1 cellular context compared by ENCODE assay signal in genomic region chr1:149886396-149887195, GRCh38.
TF ChIP-seq lines count a peak whose summit lies in the region.

No MANE protein-coding gene starts in this region.

TF ChIP-seq in H1, 55 proteins besides CTCF, POLR2A, EP300 and RAD21:
- no peak for TF ChIP-seq ATF3 (IDR thresholded peaks at IDR 0.05; ENCODE audit: insufficient read depth, low read depth, low read length)
- no peak for TF ChIP-seq YY1 (IDR thresholded peaks at IDR 0.05; ENCODE audit: low read depth, low read length)
- TF ChIP-seq POLR2AphosphoS5 (IDR thresholded peaks at IDR 0.05; ENCODE audit: low read depth, low read length): peak; percentile 97
- no peak for TF ChIP-seq NRF1 (IDR thresholded peaks at IDR 0.05; ENCODE audit: low read depth, low read length)
- TF ChIP-seq ATF2 (IDR thresholded peaks at IDR 0.05; ENCODE audit: low read length): no peak; the same call in 1 of the 2 replicates
- no peak for TF ChIP-seq NANOG (IDR thresholded peaks at IDR 0.05; ENCODE audit: insufficient read depth, low read depth, low read length, poor library complexity, severe bottlenecking)
- no peak for TF ChIP-seq BACH1 (IDR thresholded peaks at IDR 0.05; ENCODE audit: low read length)
- TF ChIP-seq BCL11A (IDR thresholded peaks at IDR 0.05; ENCODE audit: low read depth in 2 of 2, low read length in 2 of 2): no peak
- TF ChIP-seq SIX5 (IDR thresholded peaks at IDR 0.05; ENCODE audit: low read depth, low read length): no peak
- no peak for TF ChIP-seq KDM5A (IDR thresholded peaks at IDR 0.05; ENCODE audit: low read length)
- peak; percentile 50 for TF ChIP-seq PHF8 (conservative IDR thresholded peaks at IDR 0.05; ENCODE audit: low read depth, low read length)
- no peak for TF ChIP-seq CEBPB (IDR thresholded peaks at IDR 0.05; ENCODE audit: low read depth, low read length)
- no peak for TF ChIP-seq EZH2 (IDR thresholded peaks at IDR 0.05; ENCODE audit: low read depth, low read length, severe bottlenecking)
- peak; percentile 16 for TF ChIP-seq CHD1 (IDR thresholded peaks at IDR 0.05; ENCODE audit: low read depth, low read length)
- TF ChIP-seq GABPA (IDR thresholded peaks at IDR 0.05; ENCODE audit: borderline replicate concordance, insufficient read depth, low read length): no peak
- TF ChIP-seq RFX5 (IDR thresholded peaks at IDR 0.05; ENCODE audit: borderline replicate concordance, low read depth, low read length): no peak
- no peak for TF ChIP-seq CBX8 (IDR thresholded peaks at IDR 0.05; ENCODE audit: borderline replicate concordance, low read depth, low read length)
- no peak for TF ChIP-seq RNF2 (IDR thresholded peaks at IDR 0.05; ENCODE audit: borderline replicate concordance, low read depth, low read length, missing control alignments, poor library complexity, severe bottlenecking)
- TF ChIP-seq BRCA1 (IDR thresholded peaks at IDR 0.05; ENCODE audit: low read depth, low read length): no peak
- peak; percentile 97 for TF ChIP-seq TBP (IDR thresholded peaks at IDR 0.05; ENCODE audit: low read depth, low read length)
- TF ChIP-seq SUZ12 (IDR thresholded peaks at IDR 0.05; ENCODE audit: low read length): no peak
- no peak for TF ChIP-seq USF2 (IDR thresholded peaks at IDR 0.05; ENCODE audit: low read length)
- no peak for TF ChIP-seq SRF (IDR thresholded peaks at IDR 0.05; ENCODE audit: low read depth, low read length)
- TF ChIP-seq FOSL1 (IDR thresholded peaks at IDR 0.05; ENCODE audit: insufficient read depth, low read depth, low read length): no peak
- TF ChIP-seq TEAD4 (IDR thresholded peaks at IDR 0.05; ENCODE audit: low read depth, low read length): no peak
- TF ChIP-seq JUN (IDR thresholded peaks at IDR 0.05; ENCODE audit: low read depth, low read length): no peak
- 0 out of 2 replicates have a peak, but pooled peaks have one; percentile 63 for TF ChIP-seq CHD2 (IDR thresholded peaks at IDR 0.05; ENCODE audit: low read length)
- TF ChIP-seq SP1 (IDR thresholded peaks at IDR 0.05; ENCODE audit: low read depth, low read length): peak; percentile 98
- no peak for TF ChIP-seq CBX5 (IDR thresholded peaks at IDR 0.05; ENCODE audit: low read depth, low read length)
- no peak; the same call in 1 of the 2 replicates for TF ChIP-seq JUND (IDR thresholded peaks at IDR 0.05; ENCODE audit: low read length)
- TF ChIP-seq HDAC2 (IDR thresholded peaks at IDR 0.05; ENCODE audit: borderline replicate concordance in 1 of 2, low read depth in 2 of 2, low read length in 2 of 2): no peak
- no peak for TF ChIP-seq MAFK (IDR thresholded peaks at IDR 0.05; ENCODE audit: low read depth, low read length)
- TF ChIP-seq EGR1 (IDR thresholded peaks at IDR 0.05; ENCODE audit: borderline replicate concordance, low read depth, low read length): no peak
- TF ChIP-seq TAF1 (IDR thresholded peaks at IDR 0.05; ENCODE audit: low read depth, low read length): peak; percentile 93
- TF ChIP-seq KDM4A (IDR thresholded peaks at IDR 0.05; ENCODE audit: low read depth, low read length, severe bottlenecking): peak; percentile 17
- TF ChIP-seq ZNF274 (IDR thresholded peaks at IDR 0.05; ENCODE audit: borderline replicate concordance, extremely low read depth, low read length): no peak
- TF ChIP-seq GTF2F1 (IDR thresholded peaks at IDR 0.05; ENCODE audit: borderline replicate concordance, low read depth, low read length): peak; percentile 97
- no peak for TF ChIP-seq CTBP2 (IDR thresholded peaks at IDR 0.05; ENCODE audit: borderline replicate concordance, insufficient read depth, insufficient read length, low read length)
- TF ChIP-seq SP2 (IDR thresholded peaks at IDR 0.05; ENCODE audit: low read length): no peak
- TF ChIP-seq SIRT6 (IDR thresholded peaks at IDR 0.05; ENCODE audit: low read length): peak; percentile 83
- TF ChIP-seq POU5F1 (IDR thresholded peaks at IDR 0.05; ENCODE audit: low read depth, low read length): 0 out of 2 replicates have a peak, but pooled peaks have one; percentile 37
- TF ChIP-seq ASH2L (IDR thresholded peaks at IDR 0.05; ENCODE audit: low read length): no peak
- no peak; the same call in 1 of the 2 replicates for TF ChIP-seq SP4 (IDR thresholded peaks at IDR 0.05; ENCODE audit: low read length)
- TF ChIP-seq TAF7 (optimal IDR thresholded peaks at IDR 0.05; ENCODE audit: borderline replicate concordance, low read depth, low read length): peak; percentile 85
- TF ChIP-seq TCF12 (IDR thresholded peaks at IDR 0.05; ENCODE audit: low read depth, low read length): no peak
- TF ChIP-seq MAX (IDR thresholded peaks at IDR 0.05): no peak
- TF ChIP-seq RBBP5 (IDR thresholded peaks at IDR 0.05; ENCODE audit: borderline replicate concordance, low read depth, low read length): no peak
- no peak for TF ChIP-seq E2F6 (IDR thresholded peaks at IDR 0.05)
- TF ChIP-seq KDM1A (IDR thresholded peaks at IDR 0.05; ENCODE audit: borderline replicate concordance, low read length): no peak
- TF ChIP-seq CREB1 (IDR thresholded peaks at IDR 0.05): peak; percentile 71
- TF ChIP-seq HDAC6 (IDR thresholded peaks at IDR 0.05; ENCODE audit: low read depth, low read length): no peak
- TF ChIP-seq SIN3A (conservative IDR thresholded peaks at IDR 0.05 in 1 of 2, IDR thresholded peaks at IDR 0.05 in 1 of 2; ENCODE audit: low read depth in 1 of 2, low read length in 2 of 2): 0 out of 4 replicates have a peak, but pooled peaks of 1 of the 2 experiments have one; percentile 5
- no peak for TF ChIP-seq CHD7 (IDR thresholded peaks at IDR 0.05; ENCODE audit: insufficient replicate concordance, low read length)
- no peak for TF ChIP-seq RXRA (IDR thresholded peaks at IDR 0.05; ENCODE audit: insufficient read depth, low read depth, low read length)
- no peak for TF ChIP-seq SAP30 (IDR thresholded peaks at IDR 0.05; ENCODE audit: insufficient read depth, insufficient replicate concordance, low read length)
